In genomic region chr13:94713556-94714182, GRCh38 we compare ENCODE assay signal across 13 cellular contexts. TPM values are rescaled to one million over a fixed set of nuclear protein-coding genes. Genes with fewer than 3 reads are reported as not detected.
DNase-seq lines count a peak whose midpoint lies in the region; ATAC-seq, FAIRE-seq and TF ChIP-seq lines count a peak whose summit lies in the region.
"Had no signal": no experiment of that assay in that cellular context is flagged by ENCODE, and none has a peak within 500 bp of the region (broad histone marks: within the 10 kb centered on the region; RNA-seq: fewer than 3 reads in every experiment).

No MANE protein-coding gene starts in this region.

- intact Hi-C loops in dorsolateral prefrontal cortex (cut with DNase I) (loop anchor here in 1 of 2 donors (5.0 kb wide), 1 partner anchor 254 kb away; no protein-coding TSS in a partner anchor), upper lobe of right lung (cut with DNase I) (no loop called here)

- peaks cover 71% of the 10 kb centered on the region for H3K27me3 Mint-ChIP-seq in activated T-cell treated with anti-CD3 and anti-CD28 coated beads, Interleukin-2, amount 50 U/mL, for 24 hours
- H3K27me3 Mint-ChIP-seq in mesothelial cell of epicardium (ENCODE audit: low read depth), result peaks cover 83% of the 10 kb centered on the region

- no peak for ATAC-seq in upper lobe of right lung

- H3K4me3 Mint-ChIP-seq in activated T-cell treated with anti-CD3 and anti-CD28 coated beads, Interleukin-2, amount 50 U/mL, for 24 hours, result no peak overlapping the region
- peak overlapping the region; percentile 26 for H3K4me3 Mint-ChIP-seq in mesothelial cell of epicardium

- H3K4me1 Mint-ChIP-seq in activated T-cell treated with anti-CD3 and anti-CD28 coated beads, Interleukin-2, amount 50 U/mL, for 24 hours (ENCODE audit: low read depth), result peaks cover 18% of the 10 kb centered on the region
- H3K4me1 Mint-ChIP-seq in mesothelial cell of epicardium, result peaks cover 11% of the 10 kb centered on the region

- peak overlapping the region in 57 of 59 donors; percentile 15 to 68 (median 55) for H3K4me3 ChIP-seq in dorsolateral prefrontal cortex
- peak overlapping the region; percentile 30 for H3K4me3 ChIP-seq in upper lobe of right lung

- H3K27me3 ChIP-seq in dorsolateral prefrontal cortex, result peaks cover 8 to 59% (median 48%) of the 10 kb centered on the region in 45 donors
- peaks cover 81% of the 10 kb centered on the region for H3K27me3 ChIP-seq in upper lobe of right lung

- no peaks in the 10 kb centered on the region for H3K9me3 ChIP-seq in upper lobe of right lung

- peak overlapping the region in 21 of 59 donors; percentile 8 to 82 (median 55) for H3K27ac ChIP-seq in dorsolateral prefrontal cortex
- H3K27ac ChIP-seq in upper lobe of right lung, result no peak overlapping the region
- H3K27ac ChIP-seq: SK-N-MC had no signal

- FAIRE-seq in RCC 7860 (lab: Jason Lieb, UNC), result no peak

- no peak overlapping the region for H3K27ac Mint-ChIP-seq in activated T-cell treated with anti-CD3 and anti-CD28 coated beads, Interleukin-2, amount 50 U/mL, for 24 hours
- H3K27ac Mint-ChIP-seq in mesothelial cell of epicardium, result no peak overlapping the region

- peaks cover 7% of the 10 kb centered on the region for H3K9me3 Mint-ChIP-seq in activated T-cell treated with anti-CD3 and anti-CD28 coated beads, Interleukin-2, amount 50 U/mL, for 24 hours
- H3K9me3 Mint-ChIP-seq in mesothelial cell of epicardium, result no peaks in the 10 kb centered on the region

- peaks cover 18% of the 10 kb centered on the region for H3K4me1 ChIP-seq in upper lobe of right lung

- H3K36me3 ChIP-seq in upper lobe of right lung, result no peaks in the 10 kb centered on the region

- no peaks in the 10 kb centered on the region for H3K36me3 Mint-ChIP-seq in activated T-cell treated with anti-CD3 and anti-CD28 coated beads, Interleukin-2, amount 50 U/mL, for 24 hours (ENCODE audit: low read depth)
- H3K36me3 Mint-ChIP-seq in mesothelial cell of epicardium, result no peaks in the 10 kb centered on the region

- TF ChIP-seq CTCF in dorsolateral prefrontal cortex (IDR thresholded peaks at IDR 0.05 in 54 of 56, conservative IDR thresholded peaks at IDR 0.05 in 2 of 56; ENCODE audit: low read depth in 1 of 56, partially characterized antibody in 56 of 56) (no peak), mesothelial cell of epicardium (IDR thresholded peaks at IDR 0.05; ENCODE audit: unreplicated experiment) (no peak), upper lobe of right lung (IDR thresholded peaks at IDR 0.05) (no peak)

- DNase-seq in activated T-cell treated with anti-CD3 and anti-CD28 coated beads, Interleukin-2, amount 50 U/mL, for 24 hours, result peak; percentile 32
- DNase-seq in activated T-cell treated with anti-CD3 and anti-CD28 coated beads, Interleukin-2, amount 50 U/mL, for 1 hour, result no peak
- DNase-seq in dorsolateral prefrontal cortex (no peak), mesothelial cell of epicardium (ENCODE audit: low spot score in 2 of 2, unreplicated experiment in 2 of 2) (no peak), upper lobe of right lung (no peak), NCI-H446 treated with DMSO at 0.1 percent for 48 hours (lab: John Stamatoyannopoulos, UW) (no peak), NCI-H2081 treated with DMSO at 0.1 percent for 48 hours (lab: John Stamatoyannopoulos, UW) (no peak), RCC 7860 (ENCODE audit: low spot score) (no peak)
- DNase-seq: cerebellar nuclear complex; left colon; NCI-H1694 treated with DMSO at 0.1 percent for 48 hours; NK-92 treated with Interleukin-12 subunit alpha and Interleukin-12 subunit beta, amount 100 ng/mL, for 24 hours had no signal

RNA-seq across cellular contexts. Expression of gene SOX21, which starts 1.3 kb away (rescaled TPM):
- total RNA-seq in dorsolateral prefrontal cortex, result 10 to 100 TPM in 76 of 120 experiments, 1 to 10 TPM in 44; 3.7 to 36.9 (median 10.7) TPM
- not detected in 3 replicates for total RNA-seq in mesothelial cell of epicardium
- total RNA-seq in upper lobe of right lung, result 0.26 TPM
- total RNA-seq: left colon had no signal
